1 cellular context compared by ENCODE assay signal in the genomic region with DNA sequence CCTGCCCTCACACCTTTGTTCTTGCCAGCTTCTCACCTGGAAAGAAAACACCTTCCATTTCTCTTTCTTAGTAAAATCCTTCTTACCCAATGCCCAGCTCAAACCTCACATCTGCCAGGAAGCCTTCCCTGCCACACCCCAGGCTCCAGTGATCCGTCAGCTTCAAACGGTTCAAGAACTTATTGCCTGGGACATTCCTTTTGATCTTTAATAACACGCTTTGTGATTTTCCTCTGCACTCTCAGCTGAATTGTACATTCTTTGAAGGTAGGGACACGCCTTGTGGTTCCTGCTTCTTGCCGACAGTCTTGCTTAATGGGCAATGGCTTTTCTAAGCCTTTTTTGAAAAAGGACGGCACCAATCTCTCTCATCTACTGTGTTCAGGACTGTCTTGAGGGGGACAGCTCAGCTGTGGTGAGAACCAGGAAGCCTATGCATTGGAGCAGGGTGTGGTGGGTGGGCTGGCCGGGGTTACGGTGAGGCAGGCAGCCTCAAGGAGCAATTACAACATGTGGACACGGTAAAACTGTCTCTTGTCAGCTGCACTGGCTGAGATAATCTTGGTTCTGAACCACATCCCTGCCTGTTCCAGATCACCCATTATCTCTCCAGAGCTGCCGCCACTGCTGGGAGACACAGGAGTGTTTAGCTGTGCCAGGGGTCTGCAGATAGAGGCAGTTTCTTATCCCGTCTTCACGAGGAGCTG.
A peak's percentile ranks its signal among the peaks of the same experiment; 100 is the strongest.
TF ChIP-seq lines count a peak whose summit lies in the region.

No MANE protein-coding gene starts in this region.

TF ChIP-seq in K562, 482 proteins besides CTCF, POLR2A, EP300 and RAD21 (continued from another document and continues in another):
- TF ChIP-seq ZNF324 (CRISPR knock-in tag; IDR thresholded peaks at IDR 0.05) (no peak), TCF3 (CRISPR knock-in tag; IDR thresholded peaks at IDR 0.05) (peak; percentile 78), BHLHE40 (IDR thresholded peaks at IDR 0.05; ENCODE audit: low read length) (peak; percentile 12; the same call in 1 of the 2 replicates), FOSL1 (tag; conservative IDR thresholded peaks at IDR 0.05) (no peak; the same call in 1 of the 2 replicates), ARID1B (IDR thresholded peaks at IDR 0.05) (peak; percentile 83), ZNF436 (CRISPR knock-in tag; IDR thresholded peaks at IDR 0.05) (no peak), CREBBP (IDR thresholded peaks at IDR 0.05; ENCODE audit: low read depth, low read length) (no peak), ILF3 (IDR thresholded peaks at IDR 0.05; ENCODE audit: borderline replicate concordance) (no peak), MYC (IDR thresholded peaks at IDR 0.05; ENCODE audit: low read depth, low read length) (peak; percentile 36; the same call in 1 of the 2 replicates), MYC (CRISPR knock-in tag; IDR thresholded peaks at IDR 0.05; ENCODE audit: borderline replicate concordance, low read depth) (no peak), MYNN (IDR thresholded peaks at IDR 0.05) (no peak), MYNN (CRISPR knock-in tag; IDR thresholded peaks at IDR 0.05) (no peak), VEZF1 (CRISPR knock-in tag; IDR thresholded peaks at IDR 0.05) (peak; percentile 37), HOXB6 (CRISPR knock-in tag; IDR thresholded peaks at IDR 0.05; ENCODE audit: borderline replicate concordance) (no peak), RBM14 (IDR thresholded peaks at IDR 0.05; ENCODE audit: borderline replicate concordance, insufficient read depth, low read depth, low read length) (no peak), ZBTB11 (CRISPR knock-in tag; IDR thresholded peaks at IDR 0.05) (peak in 1 of 3 experiments; percentile 60; a peak in 1 of 6 replicates), TSC22D4 (tag; IDR thresholded peaks at IDR 0.05) (no peak), STAT5A (IDR thresholded peaks at IDR 0.05; ENCODE audit: borderline replicate concordance, low read length) (peak; percentile 60), COPS2 (conservative IDR thresholded peaks at IDR 0.05) (no peak), PHTF2 (CRISPR knock-in tag; IDR thresholded peaks at IDR 0.05) (no peak), STAG1 (CRISPR knock-in tag; IDR thresholded peaks at IDR 0.05; ENCODE audit: borderline replicate concordance) (no peak), RNF2 (IDR thresholded peaks at IDR 0.05) (peak; percentile 52; the same call in 1 of the 2 replicates), ZNF507 (tag; conservative IDR thresholded peaks at IDR 0.05) (no peak), ZBTB33 (CRISPR knock-in tag; IDR thresholded peaks at IDR 0.05) (no peak), CBX3 (IDR thresholded peaks at IDR 0.05; ENCODE audit: borderline replicate concordance in 1 of 2, low read length in 2 of 2) (no peak), KDM1A (IDR thresholded peaks at IDR 0.05) (no peak), ZBTB43 (CRISPR knock-in tag; IDR thresholded peaks at IDR 0.05) (no peak), FOXM1 (IDR thresholded peaks at IDR 0.05; ENCODE audit: low read depth) (peak; percentile 55; the same call in 1 of the 2 replicates), FOXM1 (CRISPR knock-in tag; IDR thresholded peaks at IDR 0.05; ENCODE audit: low read depth) (no peak), ZBTB7A (IDR thresholded peaks at IDR 0.05; ENCODE audit: borderline replicate concordance, control insufficient read depth, low read depth, low read length) (0 out of 2 replicates have a peak, but pooled peaks have one; percentile 22), NFATC3 (IDR thresholded peaks at IDR 0.05) (no peak), EHMT2 (IDR thresholded peaks at IDR 0.05) (no peak), MCM3 (IDR thresholded peaks at IDR 0.05) (no peak)
- TF ChIP-seq, protein P1, sequence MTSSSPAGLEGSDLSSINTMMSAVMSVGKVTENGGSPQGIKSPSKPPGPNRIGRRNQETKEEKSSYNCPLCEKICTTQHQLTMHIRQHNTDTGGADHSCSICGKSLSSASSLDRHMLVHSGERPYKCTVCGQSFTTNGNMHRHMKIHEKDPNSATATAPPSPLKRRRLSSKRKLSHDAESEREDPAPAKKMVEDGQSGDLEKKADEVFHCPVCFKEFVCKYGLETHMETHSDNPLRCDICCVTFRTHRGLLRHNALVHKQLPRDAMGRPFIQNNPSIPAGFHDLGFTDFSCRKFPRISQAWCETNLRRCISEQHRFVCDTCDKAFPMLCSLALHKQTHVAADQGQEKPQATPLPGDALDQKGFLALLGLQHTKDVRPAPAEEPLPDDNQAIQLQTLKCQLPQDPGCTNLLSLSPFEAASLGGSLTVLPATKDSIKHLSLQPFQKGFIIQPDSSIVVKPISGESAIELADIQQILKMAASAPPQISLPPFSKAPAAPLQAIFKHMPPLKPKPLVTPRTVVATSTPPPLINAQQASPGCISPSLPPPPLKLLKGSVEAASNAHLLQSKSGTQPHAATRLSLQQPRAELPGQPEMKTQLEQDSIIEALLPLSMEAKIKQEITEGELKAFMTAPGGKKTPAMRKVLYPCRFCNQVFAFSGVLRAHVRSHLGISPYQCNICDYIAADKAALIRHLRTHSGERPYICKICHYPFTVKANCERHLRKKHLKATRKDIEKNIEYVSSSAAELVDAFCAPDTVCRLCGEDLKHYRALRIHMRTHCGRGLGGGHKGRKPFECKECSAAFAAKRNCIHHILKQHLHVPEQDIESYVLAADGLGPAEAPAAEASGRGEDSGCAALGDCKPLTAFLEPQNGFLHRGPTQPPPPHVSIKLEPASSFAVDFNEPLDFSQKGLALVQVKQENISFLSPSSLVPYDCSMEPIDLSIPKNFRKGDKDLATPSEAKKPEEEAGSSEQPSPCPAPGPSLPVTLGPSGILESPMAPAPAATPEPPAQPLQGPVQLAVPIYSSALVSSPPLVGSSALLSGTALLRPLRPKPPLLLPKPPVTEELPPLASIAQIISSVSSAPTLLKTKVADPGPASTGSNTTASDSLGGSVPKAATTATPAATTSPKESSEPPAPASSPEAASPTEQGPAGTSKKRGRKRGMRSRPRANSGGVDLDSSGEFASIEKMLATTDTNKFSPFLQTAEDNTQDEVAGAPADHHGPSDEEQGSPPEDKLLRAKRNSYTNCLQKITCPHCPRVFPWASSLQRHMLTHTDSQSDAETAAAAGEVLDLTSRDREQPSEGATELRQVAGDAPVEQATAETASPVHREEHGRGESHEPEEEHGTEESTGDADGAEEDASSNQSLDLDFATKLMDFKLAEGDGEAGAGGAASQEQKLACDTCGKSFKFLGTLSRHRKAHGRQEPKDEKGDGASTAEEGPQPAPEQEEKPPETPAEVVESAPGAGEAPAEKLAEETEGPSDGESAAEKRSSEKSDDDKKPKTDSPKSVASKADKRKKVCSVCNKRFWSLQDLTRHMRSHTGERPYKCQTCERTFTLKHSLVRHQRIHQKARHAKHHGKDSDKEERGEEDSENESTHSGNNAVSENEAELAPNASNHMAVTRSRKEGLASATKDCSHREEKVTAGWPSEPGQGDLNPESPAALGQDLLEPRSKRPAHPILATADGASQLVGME (CRISPR knock-in tag; IDR thresholded peaks at IDR 0.05), result no peak
- TF ChIP-seq, protein P2, sequence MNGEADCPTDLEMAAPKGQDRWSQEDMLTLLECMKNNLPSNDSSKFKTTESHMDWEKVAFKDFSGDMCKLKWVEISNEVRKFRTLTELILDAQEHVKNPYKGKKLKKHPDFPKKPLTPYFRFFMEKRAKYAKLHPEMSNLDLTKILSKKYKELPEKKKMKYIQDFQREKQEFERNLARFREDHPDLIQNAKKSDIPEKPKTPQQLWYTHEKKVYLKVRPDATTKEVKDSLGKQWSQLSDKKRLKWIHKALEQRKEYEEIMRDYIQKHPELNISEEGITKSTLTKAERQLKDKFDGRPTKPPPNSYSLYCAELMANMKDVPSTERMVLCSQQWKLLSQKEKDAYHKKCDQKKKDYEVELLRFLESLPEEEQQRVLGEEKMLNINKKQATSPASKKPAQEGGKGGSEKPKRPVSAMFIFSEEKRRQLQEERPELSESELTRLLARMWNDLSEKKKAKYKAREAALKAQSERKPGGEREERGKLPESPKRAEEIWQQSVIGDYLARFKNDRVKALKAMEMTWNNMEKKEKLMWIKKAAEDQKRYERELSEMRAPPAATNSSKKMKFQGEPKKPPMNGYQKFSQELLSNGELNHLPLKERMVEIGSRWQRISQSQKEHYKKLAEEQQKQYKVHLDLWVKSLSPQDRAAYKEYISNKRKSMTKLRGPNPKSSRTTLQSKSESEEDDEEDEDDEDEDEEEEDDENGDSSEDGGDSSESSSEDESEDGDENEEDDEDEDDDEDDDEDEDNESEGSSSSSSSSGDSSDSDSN (IDR thresholded peaks at IDR 0.05; ENCODE audit: borderline replicate concordance in 1 of 2, low read depth in 2 of 2, low read length in 2 of 2), result no peak
- TF ChIP-seq, protein P3, sequence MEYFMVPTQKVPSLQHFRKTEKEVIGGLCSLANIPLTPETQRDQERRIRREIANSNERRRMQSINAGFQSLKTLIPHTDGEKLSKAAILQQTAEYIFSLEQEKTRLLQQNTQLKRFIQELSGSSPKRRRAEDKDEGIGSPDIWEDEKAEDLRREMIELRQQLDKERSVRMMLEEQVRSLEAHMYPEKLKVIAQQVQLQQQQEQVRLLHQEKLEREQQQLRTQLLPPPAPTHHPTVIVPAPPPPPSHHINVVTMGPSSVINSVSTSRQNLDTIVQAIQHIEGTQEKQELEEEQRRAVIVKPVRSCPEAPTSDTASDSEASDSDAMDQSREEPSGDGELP (CRISPR knock-in tag; IDR thresholded peaks at IDR 0.05; ENCODE audit: borderline replicate concordance), result peak; percentile 54; the same call in 1 of the 2 replicates
- TF ChIP-seq, protein P4, sequence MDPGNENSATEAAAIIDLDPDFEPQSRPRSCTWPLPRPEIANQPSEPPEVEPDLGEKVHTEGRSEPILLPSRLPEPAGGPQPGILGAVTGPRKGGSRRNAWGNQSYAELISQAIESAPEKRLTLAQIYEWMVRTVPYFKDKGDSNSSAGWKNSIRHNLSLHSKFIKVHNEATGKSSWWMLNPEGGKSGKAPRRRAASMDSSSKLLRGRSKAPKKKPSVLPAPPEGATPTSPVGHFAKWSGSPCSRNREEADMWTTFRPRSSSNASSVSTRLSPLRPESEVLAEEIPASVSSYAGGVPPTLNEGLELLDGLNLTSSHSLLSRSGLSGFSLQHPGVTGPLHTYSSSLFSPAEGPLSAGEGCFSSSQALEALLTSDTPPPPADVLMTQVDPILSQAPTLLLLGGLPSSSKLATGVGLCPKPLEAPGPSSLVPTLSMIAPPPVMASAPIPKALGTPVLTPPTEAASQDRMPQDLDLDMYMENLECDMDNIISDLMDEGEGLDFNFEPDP (CRISPR knock-in tag; IDR thresholded peaks at IDR 0.05), result no peak
